Comparison of ENCODE assay signal across 6 cellular contexts in genomic region chr17:42120161-42121065, GRCh38. TPM values are rescaled to one million over a fixed set of nuclear protein-coding genes. Genes with fewer than 3 reads are reported as not detected.
DNase-seq lines count a peak whose midpoint lies in the region; ATAC-seq and TF ChIP-seq lines count a peak whose summit lies in the region.

No MANE protein-coding gene starts in this region.

- no peak for TF ChIP-seq POLR2A in right lobe of liver (IDR thresholded peaks at IDR 0.05)

- POLR2A ChIA-PET in HEK293 (lab: Yijun Ruan, JAX), result interaction anchor here (0.6 to 2.3 kb wide), 19 partner anchors 9 to 202 kb away, joined by 3 to 11 read pairs (median 5); partner anchors contain the start of genes ACLY, CNP, DNAJC7 and NKIRAS2
- POLR2A ChIA-PET in activated CD4-positive, alpha-beta memory T cell treated with anti-CD3 and anti-CD28 coated beads for 36 hours (lab: Charles Lee), result interaction anchor here (0.7 to 2.8 kb wide), 7 partner anchors 8 to 154 kb away, joined by 3 to 16 read pairs (median 6); partner anchors contain the start of genes CNP, DHX58, KCNH4 and NKIRAS2

- H3K4me1 ChIP-seq in HEK293 (ENCODE audit: control insufficient read depth, insufficient read depth, low read length) (peaks cover 4% of the 10 kb centered on the region; the same call in 1 of the 2 replicates), right lobe of liver (peaks cover 0 to 35% (median 5%) of the 10 kb centered on the region in 4 donors)

- peak overlapping the region; percentile 4 for H3K27ac Mint-ChIP-seq in activated CD4-positive, alpha-beta memory T cell treated with anti-CD3 and anti-CD28 coated beads for 36 hours

- CTCF ChIA-PET in HEK293 (lab: Yijun Ruan, JAX), result interaction anchor here (0.6 to 17.1 kb wide), 20 partner anchors 10 to 570 kb away, joined by 3 to 260 read pairs (median 5); partner anchors contain the start of genes CNP, DNAJC7, NAGLU and NKIRAS2
- CTCF ChIA-PET in activated CD4-positive, alpha-beta memory T cell treated with anti-CD3 and anti-CD28 coated beads for 36 hours (lab: Charles Lee), result interaction anchor here (0.8 to 15.6 kb wide), 10 partner anchors 10 to 286 kb away, joined by 3 to 211 read pairs (median 5); partner anchors contain the start of genes CNP, DNAJC7 and NKIRAS2

- ATAC-seq in right lobe of liver (peak in 3 of 4 donors; percentile 2 to 18 (median 10)), HG03442 (IDR thresholded peaks at IDR 0.05; ENCODE audit: unreplicated experiment) (no peak)

- peaks cover 31% of the 10 kb centered on the region for H3K4me1 Mint-ChIP-seq in activated CD4-positive, alpha-beta memory T cell treated with anti-CD3 and anti-CD28 coated beads for 36 hours (ENCODE audit: low read depth)

- H3K27me3 ChIP-seq in right lobe of liver, result no peaks in the 10 kb centered on the region

- DNase-seq in activated CD4-positive, alpha-beta memory T cell treated with anti-CD3 and anti-CD28 coated beads for 36 hours, result peak; percentile 36
- peak in 1 of 3 donors; percentile 55 for DNase-seq in right lobe of liver
- no peak for DNase-seq in NCI-H226
- no peak for DNase-seq in COLO829 (ENCODE audit: low spot score)

- no peak for TF ChIP-seq CTCF in HEK293 (tag by site-specific recombination; IDR thresholded peaks at IDR 0.05)
- TF ChIP-seq CTCF in right lobe of liver (IDR thresholded peaks at IDR 0.05), result no peak

- H3K36me3 ChIP-seq in HEK293 (ENCODE audit: control insufficient read depth in 2 of 2, insufficient read depth in 1 of 2, low read length in 2 of 2) (peaks cover 15 to 60% of the 10 kb centered on the region in 2 experiments), right lobe of liver (peaks cover 0 to 11% (median 2%) of the 10 kb centered on the region in 4 donors)

- H3K27ac ChIP-seq in HEK293 (ENCODE audit: extremely low read depth, low read depth, low read length) (no peak overlapping the region; the same call in 1 of the 2 replicates), right lobe of liver (peak overlapping the region; percentile 50 to 79 (median 66))

- 19% methylated on average over 13 of the region's 20 CpGs for WGBS in right lobe of liver (ENCODE audit: insufficient coverage, low coverage, low lambda C conversion rate, missing lambda C conversion rate)

- H3K9me3 Mint-ChIP-seq in activated CD4-positive, alpha-beta memory T cell treated with anti-CD3 and anti-CD28 coated beads for 36 hours, result no peaks in the 10 kb centered on the region

- intact Hi-C loops in activated CD4-positive, alpha-beta memory T cell treated with anti-CD3 and anti-CD28 coated beads for 36 hours (cut with micrococcal nuclease), result no loop called here
- intact Hi-C loops in right lobe of liver (cut with DNase I), result loop anchor here in 1 of 2 donors (10.0 kb wide), 1 partner anchor 54 kb away; no protein-coding TSS in a partner anchor

- H3K4me3 ChIP-seq in HEK293 (ENCODE audit: low read depth, low read length), result peak overlapping the region; percentile 56
- peak overlapping the region; percentile 70 to 74 (median 71) for H3K4me3 ChIP-seq in right lobe of liver

- no peaks in the 10 kb centered on the region for H3K27me3 Mint-ChIP-seq in activated CD4-positive, alpha-beta memory T cell treated with anti-CD3 and anti-CD28 coated beads for 36 hours

- H3K36me3 Mint-ChIP-seq in activated CD4-positive, alpha-beta memory T cell treated with anti-CD3 and anti-CD28 coated beads for 36 hours, result peaks cover 28% of the 10 kb centered on the region

- H3K9me3 ChIP-seq in HEK293 (ENCODE audit: control insufficient read depth, insufficient read depth, low read depth, low read length), result no peaks in the 10 kb centered on the region
- H3K9me3 ChIP-seq in right lobe of liver, result no peaks in the 10 kb centered on the region

- H3K4me3 Mint-ChIP-seq in activated CD4-positive, alpha-beta memory T cell treated with anti-CD3 and anti-CD28 coated beads for 36 hours, result peak overlapping the region; percentile 56

TF ChIP-seq in HEK293, 187 proteins besides CTCF, POLR2A, EP300 and RAD21:
- TF ChIP-seq ZBTB10 (tag by site-specific recombination; IDR thresholded peaks at IDR 0.05), result 0 out of 2 replicates have a peak, but pooled peaks have one; percentile 20
- no peak for TF ChIP-seq ZNF350 (tag by site-specific recombination; IDR thresholded peaks at IDR 0.05)

RNA-seq across cellular contexts. Expression of gene KAT2A, which starts 0.8 kb away (rescaled TPM):
- total RNA-seq in activated CD4-positive, alpha-beta memory T cell treated with anti-CD3 and anti-CD28 coated beads for 36 hours, result 10 to 100 TPM; 38.6 to 41.0 TPM
- 10 to 100 TPM; 14.3 to 36.4 (median 21.3) TPM for total RNA-seq in right lobe of liver

RNA-seq across cellular contexts. Expression of gene HSPB9, which starts 2.2 kb away (rescaled TPM):
- total RNA-seq in activated CD4-positive, alpha-beta memory T cell treated with anti-CD3 and anti-CD28 coated beads for 36 hours, result not detected
- 1 to 10 TPM in 2 of 6 experiments, under 1 TPM in 4; 0.38 to 1.6 (median 0.85) TPM for total RNA-seq in right lobe of liver

RNA-seq across cellular contexts. Expression of gene DHX58, which starts 7.9 kb away (rescaled TPM):
- 10 to 100 TPM; 38.1 to 38.4 TPM for total RNA-seq in activated CD4-positive, alpha-beta memory T cell treated with anti-CD3 and anti-CD28 coated beads for 36 hours
- 10 to 100 TPM in 4 of 6 experiments, 1 to 10 TPM in 2; 9.0 to 27.9 (median 19.6) TPM for total RNA-seq in right lobe of liver

RNA-seq across cellular contexts. Expression of gene ZNF385C, which starts 22.1 kb away (rescaled TPM):
- under 1 TPM in 1 of 2 experiments, not detected in 1; 0.10 TPM for total RNA-seq in activated CD4-positive, alpha-beta memory T cell treated with anti-CD3 and anti-CD28 coated beads for 36 hours
- total RNA-seq in right lobe of liver, result 1 to 10 TPM in 1 of 6 experiments, under 1 TPM in 2, not detected in 3; 0.11 to 1.2 (median 0.11) TPM

RNA-seq across cellular contexts. Expression of gene RAB5C, which starts 34.4 kb away (rescaled TPM):
- total RNA-seq in activated CD4-positive, alpha-beta memory T cell treated with anti-CD3 and anti-CD28 coated beads for 36 hours, result 10 to 100 TPM; 47.8 to 52.4 TPM
- total RNA-seq in right lobe of liver, result 100 to 1,000 TPM in 1 of 6 experiments, 10 to 100 TPM in 5; 54.0 to 108 (median 65.3) TPM
